ENCODE assay signal across 2 cellular contexts in genomic region chr1:234528073-234528865, GRCh38.
TF ChIP-seq lines count a peak whose summit lies in the region.

No MANE protein-coding gene starts in this region.

TF ChIP-seq in H1, 55 proteins besides CTCF, POLR2A, EP300 and RAD21:
- TF ChIP-seq SIN3A (conservative IDR thresholded peaks at IDR 0.05 in 1 of 2, IDR thresholded peaks at IDR 0.05 in 1 of 2; ENCODE audit: low read depth in 1 of 2, low read length in 2 of 2), result no peak
- TF ChIP-seq ATF2 (IDR thresholded peaks at IDR 0.05; ENCODE audit: low read length), result no peak
- TF ChIP-seq SP1 (IDR thresholded peaks at IDR 0.05; ENCODE audit: low read depth, low read length), result no peak
- no peak for TF ChIP-seq BCL11A (IDR thresholded peaks at IDR 0.05; ENCODE audit: low read depth in 2 of 2, low read length in 2 of 2)
- no peak for TF ChIP-seq CBX5 (IDR thresholded peaks at IDR 0.05; ENCODE audit: low read depth, low read length)
- TF ChIP-seq GTF2F1 (IDR thresholded peaks at IDR 0.05; ENCODE audit: borderline replicate concordance, low read depth, low read length), result no peak
- no peak for TF ChIP-seq SUZ12 (IDR thresholded peaks at IDR 0.05; ENCODE audit: low read length)
- no peak for TF ChIP-seq SIX5 (IDR thresholded peaks at IDR 0.05; ENCODE audit: low read depth, low read length)
- TF ChIP-seq ASH2L (IDR thresholded peaks at IDR 0.05; ENCODE audit: low read length), result no peak
- TF ChIP-seq ZNF274 (IDR thresholded peaks at IDR 0.05; ENCODE audit: borderline replicate concordance, extremely low read depth, low read length), result no peak
- no peak for TF ChIP-seq JUND (IDR thresholded peaks at IDR 0.05; ENCODE audit: low read length)
- no peak for TF ChIP-seq TCF12 (IDR thresholded peaks at IDR 0.05; ENCODE audit: low read depth, low read length)
- TF ChIP-seq TEAD4 (IDR thresholded peaks at IDR 0.05; ENCODE audit: low read depth, low read length), result no peak
- TF ChIP-seq HDAC2 (IDR thresholded peaks at IDR 0.05; ENCODE audit: borderline replicate concordance in 1 of 2, low read depth in 2 of 2, low read length in 2 of 2), result no peak
- no peak for TF ChIP-seq YY1 (IDR thresholded peaks at IDR 0.05; ENCODE audit: low read depth, low read length)
- TF ChIP-seq MAFK (IDR thresholded peaks at IDR 0.05; ENCODE audit: low read depth, low read length), result no peak
- no peak for TF ChIP-seq SIRT6 (IDR thresholded peaks at IDR 0.05; ENCODE audit: low read length)
- no peak for TF ChIP-seq KDM4A (IDR thresholded peaks at IDR 0.05; ENCODE audit: low read depth, low read length, severe bottlenecking)

TF ChIP-seq in neural cell, 6 proteins besides CTCF, POLR2A, EP300 and RAD21:
- TF ChIP-seq MXI1 (conservative IDR thresholded peaks at IDR 0.05; ENCODE audit: poor library complexity, severe bottlenecking) (no peak), SMC3 (conservative IDR thresholded peaks at IDR 0.05; ENCODE audit: poor library complexity) (no peak), EZH2 (IDR thresholded peaks at IDR 0.05; ENCODE audit: borderline replicate concordance, insufficient read depth, low read length, poor library complexity, severe bottlenecking) (no peak), POLR2AphosphoS5 (IDR thresholded peaks at IDR 0.05) (no peak), REST (IDR thresholded peaks at IDR 0.05; ENCODE audit: borderline replicate concordance) (peak; percentile 44), TAF1 (IDR thresholded peaks at IDR 0.05; ENCODE audit: low read depth) (no peak)
TF ChIP-seq in neural cell: peak in this region for 1.
